8 cellular contexts compared by ENCODE assay signal in genomic region chr22:41800348-41801146, GRCh38. TPM values are rescaled to one million over a fixed set of nuclear protein-coding genes. Genes with fewer than 3 reads are reported as not detected.
DNase-seq lines count a peak whose midpoint lies in the region; ATAC-seq and TF ChIP-seq lines count a peak whose summit lies in the region.

Gene CCDC134 (plus strand): TSS chr22:41800679. CDS start chr22:41808891, 8,212 bp downstream.

- H3K4me1 ChIP-seq in osteoblast (ENCODE audit: insufficient read depth, low read length) (peaks cover 12% of the 10 kb centered on the region), thoracic aorta (ENCODE audit: control insufficient read depth in 1 of 2, low read depth in 2 of 2) (peaks cover 0 to 11% of the 10 kb centered on the region in 2 donors)

- POLR2A ChIA-PET in HEK293T (lab: Yijun Ruan, JAX): interaction anchor here (0.6 to 2.8 kb wide), 56 partner anchors 8 to 1999 kb away, joined by 3 to 35 read pairs (median 4); partner anchors contain the start of genes CENPM, MEI1, SNU13 and SREBF2

- ATAC-seq in activated naive CD4-positive, alpha-beta T cell treated with anti-CD3 and anti-CD28 coated beads, Interleukin-2, amount 50 U/mL, for 72 hours: peak; percentile 97 to 99
- ATAC-seq in thoracic aorta (ENCODE audit: insufficient number of reproducible peaks, low FRiP score, low read depth): peak; percentile 49

- DNase-seq in GM04503 (ENCODE audit: low read depth) (peak; percentile 21), HEK293T (ENCODE audit: extremely low spot score) (peak; percentile 97), NCI-H1048 (lab: John Stamatoyannopoulos, UW) (peak; percentile 50), SKM-1 treated with dmso at 0.1 percent for 144 hours (lab: John Stamatoyannopoulos, UW; ENCODE audit: unreplicated experiment) (peak; percentile 96), glomerular visceral epithelial cell (ENCODE audit: extremely low spot score) (peak; percentile 91), osteoblast (ENCODE audit: insufficient read length, low spot score, missing footprints) (peak; percentile 99), thoracic aorta (ENCODE audit: low spot score) (peak; percentile 50)
- peak; percentile 91 to 95 for DNase-seq in activated naive CD4-positive, alpha-beta T cell treated with anti-CD3 and anti-CD28 coated beads, Interleukin-2, amount 50 U/mL, for 72 hours (ENCODE audit: low spot score in 2 of 2)

- CTCF ChIA-PET in HEK293T (lab: Yijun Ruan, JAX): interaction anchor here (0.9 to 3.1 kb wide), 5 partner anchors 38 to 140 kb away, joined by 3 to 22 read pairs (median 4); no protein-coding TSS in a partner anchor

- peaks cover 16% of the 10 kb centered on the region for H3K79me2 ChIP-seq in osteoblast (ENCODE audit: insufficient read depth, low read length)

- H3K4me3 ChIP-seq in osteoblast (ENCODE audit: insufficient read depth, low read length) (peak within 1 kb of the TSS; percentile 99), thoracic aorta (peak within 1 kb of the TSS; percentile 81)

- peak within 1 kb of the TSS; percentile 37 for H3K27ac ChIP-seq in osteoblast (ENCODE audit: low read depth, low read length)
- peak within 1 kb of the TSS; percentile 64 to 72 for H3K27ac ChIP-seq in thoracic aorta

- peak within 1 kb of the TSS; percentile 92 for H3K4me2 ChIP-seq in osteoblast (ENCODE audit: insufficient read depth, low read length)

- no peaks in the 10 kb centered on the region for H3K9me3 Mint-ChIP-seq in activated naive CD4-positive, alpha-beta T cell treated with anti-CD3 and anti-CD28 coated beads, Interleukin-2, amount 50 U/mL, for 72 hours

- H3K27me3 ChIP-seq in osteoblast (ENCODE audit: insufficient read depth, low read length) (no peaks in the 10 kb centered on the region), thoracic aorta (replicated peaks; ENCODE audit: insufficient read depth) (no peaks in the 10 kb centered on the region)

- no peaks in the 10 kb centered on the region for H3K36me3 ChIP-seq in osteoblast (ENCODE audit: insufficient read depth, low read length)
- H3K36me3 ChIP-seq in thoracic aorta: no peaks in the 10 kb centered on the region

- peak within 1 kb of the TSS; percentile 93 to 95 for H3K27ac Mint-ChIP-seq in activated naive CD4-positive, alpha-beta T cell treated with anti-CD3 and anti-CD28 coated beads, Interleukin-2, amount 50 U/mL, for 72 hours

- H2AFZ ChIP-seq in osteoblast (ENCODE audit: low read length): peak within 1 kb of the TSS; percentile 90

- no peaks in the 10 kb centered on the region for H4K20me1 ChIP-seq in osteoblast (ENCODE audit: insufficient read depth, low read length)

- H3K9me3 ChIP-seq in osteoblast (ENCODE audit: low read depth, low read length) (no peaks in the 10 kb centered on the region), thoracic aorta (no peaks in the 10 kb centered on the region)

- TF ChIP-seq CTCF in osteoblast (IDR thresholded peaks at IDR 0.05; ENCODE audit: extremely low read depth, low read depth, low read length): no peak
- TF ChIP-seq CTCF in thoracic aorta (IDR thresholded peaks at IDR 0.05): no peak

- peaks cover 12 to 21% of the 10 kb centered on the region in 2 donors for H3K36me3 Mint-ChIP-seq in activated naive CD4-positive, alpha-beta T cell treated with anti-CD3 and anti-CD28 coated beads, Interleukin-2, amount 50 U/mL, for 72 hours

TF ChIP-seq in HEK293T, 16 proteins besides CTCF, POLR2A, EP300 and RAD21:
- TF ChIP-seq FOXA1 (IDR thresholded peaks at IDR 0.05): no peak
- TF ChIP-seq ZNF384 (IDR thresholded peaks at IDR 0.05): no peak
- TF ChIP-seq ELF4 (IDR thresholded peaks at IDR 0.05): peak; percentile 72; the same call in 1 of the 2 replicates
- TF ChIP-seq LEF1 (IDR thresholded peaks at IDR 0.05; ENCODE audit: borderline replicate concordance): no peak
- TF ChIP-seq L3MBTL2 (conservative IDR thresholded peaks at IDR 0.05): peak; percentile 77
TF ChIP-seq in HEK293T: peak in this region for 2.

RNA-seq across cellular contexts. Expression of gene CCDC134, which starts in this region (rescaled TPM):
- total RNA-seq in activated naive CD4-positive, alpha-beta T cell treated with anti-CD3 and anti-CD28 coated beads, Interleukin-2, amount 50 U/mL, for 72 hours: 10 to 100 TPM; 16.7 to 31.7 TPM
- total RNA-seq in osteoblast (8.3 and 11.8 TPM in 2 replicates), thoracic aorta (1 to 10 TPM; 1.6 to 5.3 TPM)

Comparison
In these comparisons a context has a peak if more than half of its experiments do, and no peak if none do; other contexts are left out.
1. Peak in every context shown above with its lines: DNase-seq, ATAC-seq, H3K4me3 ChIP-seq and H3K27ac ChIP-seq.
2. DNase-seq: peak in every context shown above with its lines; median percentile 99 in osteoblast; 97 in HEK293T; 96 in SKM-1 treated with dmso at 0.1 percent for 144 hours; 93 in activated naive CD4-positive, alpha-beta T cell treated with anti-CD3 and anti-CD28 coated beads, Interleukin-2, amount 50 U/mL, for 72 hours; 91 in glomerular visceral epithelial cell; 50 in NCI-H1048; 50 in thoracic aorta; 21 in GM04503.